ENCODE assay signal across 1 cellular context in the genomic region with DNA sequence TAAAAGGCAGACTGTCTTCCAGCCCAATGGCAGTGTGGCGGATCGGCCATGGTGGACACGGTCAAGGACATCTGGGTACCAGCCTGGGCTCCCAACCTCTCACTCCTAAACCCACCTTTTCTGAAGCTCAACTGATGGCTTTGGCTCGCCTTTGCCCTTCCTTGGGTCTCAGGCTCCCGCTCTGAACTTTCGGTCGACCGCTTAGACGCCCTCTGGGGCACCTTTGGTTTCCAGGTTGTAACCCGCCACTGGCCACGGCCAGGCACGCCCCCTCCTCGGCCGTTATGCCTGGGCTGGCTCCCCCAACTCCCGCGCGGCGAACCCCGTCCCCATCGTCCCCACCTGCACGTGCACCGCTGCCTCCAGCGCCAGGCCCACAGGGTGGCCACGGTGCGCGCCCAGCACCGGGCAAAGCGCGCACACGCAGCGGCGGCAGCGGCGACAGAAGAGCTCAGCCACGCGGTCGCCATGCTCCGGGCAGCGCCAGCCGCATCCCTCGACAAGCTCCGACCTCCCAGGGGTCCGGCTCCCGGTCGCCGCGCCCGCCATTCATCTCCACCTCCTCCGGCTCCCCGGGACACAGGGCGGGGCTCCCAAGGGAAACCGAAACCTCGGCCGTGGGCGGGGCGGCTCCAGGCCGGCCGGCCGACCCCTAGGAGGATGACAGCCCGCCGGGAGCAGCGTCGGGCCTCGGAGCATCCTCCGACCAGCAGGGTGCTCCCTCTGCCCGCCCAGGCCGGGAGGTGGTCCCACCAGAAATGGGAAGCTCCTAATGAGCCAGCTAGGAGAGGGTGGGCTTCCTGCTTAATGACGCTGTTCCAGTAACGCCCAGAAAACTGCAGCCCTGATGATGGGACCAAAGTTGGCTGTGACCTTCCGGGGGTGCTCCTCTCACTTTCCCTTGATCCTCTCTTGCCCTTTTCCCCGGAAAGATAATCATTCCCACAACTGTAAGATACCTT.
TF ChIP-seq lines count a peak whose summit lies in the region.

A gene with protein sequence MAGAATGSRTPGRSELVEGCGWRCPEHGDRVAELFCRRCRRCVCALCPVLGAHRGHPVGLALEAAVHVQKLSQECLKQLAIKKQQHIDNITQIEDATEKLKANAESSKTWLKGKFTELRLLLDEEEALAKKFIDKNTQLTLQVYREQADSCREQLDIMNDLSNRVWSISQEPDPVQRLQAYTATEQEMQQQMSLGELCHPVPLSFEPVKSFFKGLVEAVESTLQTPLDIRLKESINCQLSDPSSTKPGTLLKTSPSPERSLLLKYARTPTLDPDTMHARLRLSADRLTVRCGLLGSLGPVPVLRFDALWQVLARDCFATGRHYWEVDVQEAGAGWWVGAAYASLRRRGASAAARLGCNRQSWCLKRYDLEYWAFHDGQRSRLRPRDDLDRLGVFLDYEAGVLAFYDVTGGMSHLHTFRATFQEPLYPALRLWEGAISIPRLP (minus strand): TSS at position 583 of the 962 bp plus-strand sequence. CDS start 34 bp downstream, at position 549.

TF ChIP-seq in HepG2, 621 proteins besides CTCF, POLR2A, EP300 and RAD21 (continued from another document and continues in another):
- TF ChIP-seq, protein P1, sequence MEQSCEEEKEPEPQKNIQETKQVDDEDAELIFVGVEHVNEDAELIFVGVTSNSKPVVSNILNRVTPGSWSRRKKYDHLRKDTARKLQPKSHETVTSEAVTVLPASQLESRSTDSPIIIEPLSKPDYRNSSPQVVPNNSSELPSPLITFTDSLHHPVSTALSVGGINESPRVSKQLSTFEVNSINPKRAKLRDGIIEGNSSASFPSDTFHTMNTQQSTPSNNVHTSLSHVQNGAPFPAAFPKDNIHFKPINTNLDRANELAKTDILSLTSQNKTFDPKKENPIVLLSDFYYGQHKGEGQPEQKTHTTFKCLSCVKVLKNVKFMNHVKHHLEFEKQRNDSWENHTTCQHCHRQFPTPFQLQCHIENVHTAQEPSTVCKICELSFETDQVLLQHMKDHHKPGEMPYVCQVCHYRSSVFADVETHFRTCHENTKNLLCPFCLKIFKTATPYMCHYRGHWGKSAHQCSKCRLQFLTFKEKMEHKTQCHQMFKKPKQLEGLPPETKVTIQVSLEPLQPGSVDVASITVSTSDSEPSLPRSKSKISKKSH (CRISPR knock-in tag; IDR thresholded peaks at IDR 0.05; ENCODE audit: borderline replicate concordance) = peak; percentile 83
- TF ChIP-seq FOXA3 (CRISPR knock-in tag; IDR thresholded peaks at IDR 0.05) = 0 out of 2 replicates have a peak, but pooled peaks have one; percentile 22
- TF ChIP-seq, protein P2, sequence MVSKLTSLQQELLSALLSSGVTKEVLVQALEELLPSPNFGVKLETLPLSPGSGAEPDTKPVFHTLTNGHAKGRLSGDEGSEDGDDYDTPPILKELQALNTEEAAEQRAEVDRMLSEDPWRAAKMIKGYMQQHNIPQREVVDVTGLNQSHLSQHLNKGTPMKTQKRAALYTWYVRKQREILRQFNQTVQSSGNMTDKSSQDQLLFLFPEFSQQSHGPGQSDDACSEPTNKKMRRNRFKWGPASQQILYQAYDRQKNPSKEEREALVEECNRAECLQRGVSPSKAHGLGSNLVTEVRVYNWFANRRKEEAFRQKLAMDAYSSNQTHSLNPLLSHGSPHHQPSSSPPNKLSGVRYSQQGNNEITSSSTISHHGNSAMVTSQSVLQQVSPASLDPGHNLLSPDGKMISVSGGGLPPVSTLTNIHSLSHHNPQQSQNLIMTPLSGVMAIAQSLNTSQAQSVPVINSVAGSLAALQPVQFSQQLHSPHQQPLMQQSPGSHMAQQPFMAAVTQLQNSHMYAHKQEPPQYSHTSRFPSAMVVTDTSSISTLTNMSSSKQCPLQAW (CRISPR knock-in tag; IDR thresholded peaks at IDR 0.05) = peak; percentile 30; the same call in 1 of the 2 replicates
- TF ChIP-seq YY1 (IDR thresholded peaks at IDR 0.05; ENCODE audit: insufficient read depth, insufficient replicate concordance, low read depth, low read length) = peak; percentile 73
- no peak for TF ChIP-seq ZNF841 (CRISPR knock-in tag; IDR thresholded peaks at IDR 0.05; ENCODE audit: borderline replicate concordance)
- TF ChIP-seq SPEN (CRISPR knock-in tag; IDR thresholded peaks at IDR 0.05; ENCODE audit: low read depth) = peak; percentile 64; the same call in 1 of the 2 replicates
- peak; percentile 64; the same call in 1 of the 2 replicates for TF ChIP-seq ZNF335 (CRISPR knock-in tag; IDR thresholded peaks at IDR 0.05)
- peak; percentile 66 for TF ChIP-seq TARDBP (CRISPR knock-in tag; IDR thresholded peaks at IDR 0.05)
- peak; percentile 78 for TF ChIP-seq BHLHE40 (IDR thresholded peaks at IDR 0.05; ENCODE audit: low read length)
- no peak for TF ChIP-seq FOXM1 (CRISPR knock-in tag; IDR thresholded peaks at IDR 0.05)
- TF ChIP-seq, protein P3, sequence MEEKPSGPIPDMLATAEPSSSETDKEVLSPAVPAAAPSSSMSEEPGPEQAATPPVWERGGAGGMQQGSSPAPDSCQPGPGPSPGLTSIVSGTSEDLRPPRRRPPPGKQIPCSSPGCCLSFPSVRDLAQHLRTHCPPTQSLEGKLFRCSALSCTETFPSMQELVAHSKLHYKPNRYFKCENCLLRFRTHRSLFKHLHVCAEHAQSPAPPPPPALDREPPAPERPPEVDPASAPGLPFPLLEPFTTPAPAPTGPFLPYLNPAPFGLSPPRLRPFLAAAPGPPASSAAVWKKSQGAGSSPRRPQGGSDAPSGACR (CRISPR knock-in tag; IDR thresholded peaks at IDR 0.05) = 0 out of 2 replicates have a peak, but pooled peaks have one; percentile 58
- TF ChIP-seq ZNF768 (CRISPR knock-in tag; IDR thresholded peaks at IDR 0.05) = peak; percentile 76; the same call in 1 of the 2 replicates
- TF ChIP-seq ZNF138 (CRISPR knock-in tag; IDR thresholded peaks at IDR 0.05; ENCODE audit: low read depth) = 0 out of 2 replicates have a peak, but pooled peaks have one; percentile 55
- TF ChIP-seq ZFP82 (CRISPR knock-in tag; IDR thresholded peaks at IDR 0.05; ENCODE audit: borderline replicate concordance) = peak; percentile 73; the same call in 1 of the 2 replicates
- TF ChIP-seq, protein P4, sequence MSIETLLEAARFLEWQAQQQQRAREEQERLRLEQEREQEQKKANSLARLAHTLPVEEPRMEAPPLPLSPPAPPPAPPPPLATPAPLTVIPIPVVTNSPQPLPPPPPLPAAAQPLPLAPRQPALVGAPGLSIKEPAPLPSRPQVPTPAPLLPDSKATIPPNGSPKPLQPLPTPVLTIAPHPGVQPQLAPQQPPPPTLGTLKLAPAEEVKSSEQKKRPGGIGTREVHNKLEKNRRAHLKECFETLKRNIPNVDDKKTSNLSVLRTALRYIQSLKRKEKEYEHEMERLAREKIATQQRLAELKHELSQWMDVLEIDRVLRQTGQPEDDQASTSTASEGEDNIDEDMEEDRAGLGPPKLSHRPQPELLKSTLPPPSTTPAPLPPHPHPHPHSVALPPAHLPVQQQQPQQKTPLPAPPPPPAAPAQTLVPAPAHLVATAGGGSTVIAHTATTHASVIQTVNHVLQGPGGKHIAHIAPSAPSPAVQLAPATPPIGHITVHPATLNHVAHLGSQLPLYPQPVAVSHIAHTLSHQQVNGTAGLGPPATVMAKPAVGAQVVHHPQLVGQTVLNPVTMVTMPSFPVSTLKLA (IDR thresholded peaks at IDR 0.05) = peak; percentile 17; the same call in 1 of the 2 replicates
- TF ChIP-seq TSC22D2 (CRISPR knock-in tag; IDR thresholded peaks at IDR 0.05; ENCODE audit: borderline replicate concordance) = peak; percentile 26; the same call in 1 of the 2 replicates
- TF ChIP-seq, protein P5, sequence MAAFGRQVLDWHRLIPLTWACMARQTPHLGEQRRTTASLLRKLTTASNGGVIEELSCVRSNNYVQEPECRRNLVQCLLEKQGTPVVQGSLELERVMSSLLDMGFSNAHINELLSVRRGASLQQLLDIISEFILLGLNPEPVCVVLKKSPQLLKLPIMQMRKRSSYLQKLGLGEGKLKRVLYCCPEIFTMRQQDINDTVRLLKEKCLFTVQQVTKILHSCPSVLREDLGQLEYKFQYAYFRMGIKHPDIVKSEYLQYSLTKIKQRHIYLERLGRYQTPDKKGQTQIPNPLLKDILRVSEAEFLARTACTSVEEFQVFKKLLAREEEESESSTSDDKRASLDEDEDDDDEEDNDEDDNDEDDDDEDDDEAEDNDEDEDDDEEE (CRISPR knock-in tag; IDR thresholded peaks at IDR 0.05) = 0 out of 2 replicates have a peak, but pooled peaks have one; percentile 75
- no peak for TF ChIP-seq ZNF143 (CRISPR knock-in tag; IDR thresholded peaks at IDR 0.05)
- TF ChIP-seq PAF1 (CRISPR knock-in tag; IDR thresholded peaks at IDR 0.05) = no peak
- TF ChIP-seq, protein P6, sequence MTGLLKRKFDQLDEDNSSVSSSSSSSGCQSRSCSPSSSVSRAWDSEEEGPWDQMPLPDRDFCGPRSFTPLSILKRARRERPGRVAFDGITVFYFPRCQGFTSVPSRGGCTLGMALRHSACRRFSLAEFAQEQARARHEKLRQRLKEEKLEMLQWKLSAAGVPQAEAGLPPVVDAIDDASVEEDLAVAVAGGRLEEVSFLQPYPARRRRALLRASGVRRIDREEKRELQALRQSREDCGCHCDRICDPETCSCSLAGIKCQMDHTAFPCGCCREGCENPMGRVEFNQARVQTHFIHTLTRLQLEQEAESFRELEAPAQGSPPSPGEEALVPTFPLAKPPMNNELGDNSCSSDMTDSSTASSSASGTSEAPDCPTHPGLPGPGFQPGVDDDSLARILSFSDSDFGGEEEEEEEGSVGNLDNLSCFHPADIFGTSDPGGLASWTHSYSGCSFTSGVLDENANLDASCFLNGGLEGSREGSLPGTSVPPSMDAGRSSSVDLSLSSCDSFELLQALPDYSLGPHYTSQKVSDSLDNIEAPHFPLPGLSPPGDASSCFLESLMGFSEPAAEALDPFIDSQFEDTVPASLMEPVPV (CRISPR knock-in tag; IDR thresholded peaks at IDR 0.05) = peak; percentile 94
- TF ChIP-seq KDM2A (CRISPR knock-in tag; IDR thresholded peaks at IDR 0.05; ENCODE audit: borderline replicate concordance, low read depth) = peak; percentile 59; the same call in 1 of the 2 replicates
- TF ChIP-seq KDM5A (IDR thresholded peaks at IDR 0.05; ENCODE audit: borderline replicate concordance, low read length) = peak; percentile 63; the same call in 1 of the 2 replicates
- no peak for TF ChIP-seq ZNF33A (CRISPR knock-in tag; IDR thresholded peaks at IDR 0.05; ENCODE audit: borderline replicate concordance)
- peak; percentile 18; the same call in 1 of the 2 replicates for TF ChIP-seq ZNF761 (CRISPR knock-in tag; conservative IDR thresholded peaks at IDR 0.05)
- TF ChIP-seq ZNF749 (CRISPR knock-in tag; IDR thresholded peaks at IDR 0.05; ENCODE audit: borderline replicate concordance) = peak; percentile 61; the same call in 1 of the 2 replicates
- TF ChIP-seq ZNF792 (CRISPR knock-in tag; IDR thresholded peaks at IDR 0.05) = peak; percentile 17; the same call in 1 of the 2 replicates
- TF ChIP-seq, protein P7, sequence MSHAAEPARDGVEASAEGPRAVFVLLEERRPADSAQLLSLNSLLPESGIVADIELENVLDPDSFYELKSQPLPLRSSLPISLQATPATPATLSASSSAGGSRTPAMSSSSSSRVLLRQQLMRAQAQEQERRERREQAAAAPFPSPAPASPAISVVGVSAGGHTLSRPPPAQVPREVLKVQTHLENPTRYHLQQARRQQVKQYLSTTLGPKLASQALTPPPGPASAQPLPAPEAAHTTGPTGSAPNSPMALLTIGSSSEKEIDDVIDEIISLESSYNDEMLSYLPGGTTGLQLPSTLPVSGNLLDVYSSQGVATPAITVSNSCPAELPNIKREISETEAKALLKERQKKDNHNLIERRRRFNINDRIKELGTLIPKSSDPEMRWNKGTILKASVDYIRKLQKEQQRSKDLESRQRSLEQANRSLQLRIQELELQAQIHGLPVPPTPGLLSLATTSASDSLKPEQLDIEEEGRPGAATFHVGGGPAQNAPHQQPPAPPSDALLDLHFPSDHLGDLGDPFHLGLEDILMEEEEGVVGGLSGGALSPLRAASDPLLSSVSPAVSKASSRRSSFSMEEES (CRISPR knock-in tag; IDR thresholded peaks at IDR 0.05) = 0 out of 2 replicates have a peak, but pooled peaks have one; percentile 7
- no peak; the same call in 1 of the 2 replicates for TF ChIP-seq SMAD9 (CRISPR knock-in tag; IDR thresholded peaks at IDR 0.05)
- 0 out of 2 replicates have a peak, but pooled peaks have one; percentile 55 for TF ChIP-seq GLI4 (CRISPR knock-in tag; IDR thresholded peaks at IDR 0.05; ENCODE audit: borderline replicate concordance)
- TF ChIP-seq, protein P8, sequence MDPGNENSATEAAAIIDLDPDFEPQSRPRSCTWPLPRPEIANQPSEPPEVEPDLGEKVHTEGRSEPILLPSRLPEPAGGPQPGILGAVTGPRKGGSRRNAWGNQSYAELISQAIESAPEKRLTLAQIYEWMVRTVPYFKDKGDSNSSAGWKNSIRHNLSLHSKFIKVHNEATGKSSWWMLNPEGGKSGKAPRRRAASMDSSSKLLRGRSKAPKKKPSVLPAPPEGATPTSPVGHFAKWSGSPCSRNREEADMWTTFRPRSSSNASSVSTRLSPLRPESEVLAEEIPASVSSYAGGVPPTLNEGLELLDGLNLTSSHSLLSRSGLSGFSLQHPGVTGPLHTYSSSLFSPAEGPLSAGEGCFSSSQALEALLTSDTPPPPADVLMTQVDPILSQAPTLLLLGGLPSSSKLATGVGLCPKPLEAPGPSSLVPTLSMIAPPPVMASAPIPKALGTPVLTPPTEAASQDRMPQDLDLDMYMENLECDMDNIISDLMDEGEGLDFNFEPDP (CRISPR knock-in tag; conservative IDR thresholded peaks at IDR 0.05) = no peak
- TF ChIP-seq ZNF446 (CRISPR knock-in tag; IDR thresholded peaks at IDR 0.05) = peak; percentile 79; the same call in 1 of the 2 replicates
- TF ChIP-seq YEATS4 (CRISPR knock-in tag; IDR thresholded peaks at IDR 0.05; ENCODE audit: borderline replicate concordance) = peak; percentile 90
- TF ChIP-seq HMG20A (CRISPR knock-in tag; IDR thresholded peaks at IDR 0.05; ENCODE audit: borderline replicate concordance) = 0 out of 2 replicates have a peak, but pooled peaks have one; percentile 6
- TF ChIP-seq ZNF382 (CRISPR knock-in tag; IDR thresholded peaks at IDR 0.05; ENCODE audit: borderline replicate concordance) = no peak
